In the genomic region with DNA sequence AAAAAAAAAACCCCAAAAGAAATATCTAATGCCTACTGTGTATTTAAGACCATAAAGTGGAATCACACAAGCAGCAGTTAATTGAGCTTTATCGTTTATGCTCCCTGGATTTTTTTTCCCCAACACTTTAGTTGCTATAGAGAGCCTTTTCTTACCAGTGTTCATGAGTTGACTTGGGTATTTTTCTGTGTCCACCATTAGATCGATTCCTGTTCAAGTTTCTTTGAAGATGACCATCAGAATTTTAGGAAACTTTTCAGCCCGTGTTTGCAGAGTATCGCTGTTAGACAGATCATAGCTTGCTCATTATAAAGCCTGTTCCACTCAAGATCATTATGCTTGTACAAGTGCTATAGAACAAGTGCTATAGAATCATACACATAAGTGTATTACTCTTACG, we compare ENCODE assay signal across 8 cellular contexts. TPM values are rescaled to one million over a fixed set of nuclear protein-coding genes. Genes with fewer than 3 reads are reported as not detected.
DNase-seq lines count a peak whose midpoint lies in the region; ATAC-seq, FAIRE-seq and TF ChIP-seq lines count a peak whose summit lies in the region.

No MANE protein-coding gene starts in this region.

- H2BK5ac ChIP-seq in trophoblast cell (ENCODE audit: low read depth, low read length, poor library complexity), result no peak overlapping the region

- no peak overlapping the region for H2AK5ac ChIP-seq in trophoblast cell (ENCODE audit: low read length)

- H3K4me3 ChIP-seq in DOHH2 (ENCODE audit: low read length), result peak overlapping the region; percentile 89
- peak overlapping the region; percentile 77 for H3K4me3 ChIP-seq in MG63
- peak overlapping the region; percentile 90 for H3K4me3 ChIP-seq in endocrine pancreas (ENCODE audit: control insufficient read depth, insufficient read depth, low read length)
- H3K4me3 ChIP-seq in trophoblast cell (ENCODE audit: low read depth, low read length), result no peak overlapping the region

- DNase-seq in MG63 (no peak), trophoblast cell (no peak), GM19239 (ENCODE audit: insufficient read length, low spot score) (no peak), NCI-H1436 treated with DMSO at 0.1 percent for 48 hours (lab: John Stamatoyannopoulos, UW) (no peak), NCI-H2171 (lab: John Stamatoyannopoulos, UW) (no peak)

- H3K79me1 ChIP-seq in trophoblast cell (ENCODE audit: low read length), result peaks cover 9% of the 10 kb centered on the region

- H4K8ac ChIP-seq in trophoblast cell (ENCODE audit: low read depth, low read length), result no peak overlapping the region

- H3K4me1 ChIP-seq in DOHH2 (ENCODE audit: control insufficient read depth, low read length), result peaks cover 48% of the 10 kb centered on the region
- peaks cover 8% of the 10 kb centered on the region for H3K4me1 ChIP-seq in endocrine pancreas (ENCODE audit: control insufficient read depth, insufficient read depth, low read length)
- no peaks in the 10 kb centered on the region for H3K4me1 ChIP-seq in trophoblast cell (ENCODE audit: control insufficient read depth in 1 of 2, insufficient read depth in 2 of 2, low read length in 2 of 2)

- no peak overlapping the region for H2AFZ ChIP-seq in trophoblast cell (ENCODE audit: insufficient read depth, low read length, poor library complexity)

- H3K14ac ChIP-seq in trophoblast cell (ENCODE audit: low read length), result no peak overlapping the region

- ATAC-seq in GM19035 (IDR thresholded peaks at IDR 0.05; ENCODE audit: unreplicated experiment), result no peak

- H3K9ac ChIP-seq in endocrine pancreas (ENCODE audit: control insufficient read depth, insufficient read depth, low read length) (no peak overlapping the region), trophoblast cell (ENCODE audit: low read length) (no peak overlapping the region)

- H4K91ac ChIP-seq in trophoblast cell (ENCODE audit: low read depth, low read length), result no peak overlapping the region

- no peak overlapping the region for H3K18ac ChIP-seq in trophoblast cell (ENCODE audit: low read length)

- no peak overlapping the region for H2BK12ac ChIP-seq in trophoblast cell (ENCODE audit: low read length)

- no peaks in the 10 kb centered on the region for H3K9me2 ChIP-seq in DOHH2 (replicated peaks; ENCODE audit: control insufficient read depth, low read length)

- H4K20me1 ChIP-seq in DOHH2 (ENCODE audit: control insufficient read depth, insufficient read depth, low read depth, low read length), result no peaks in the 10 kb centered on the region

- peaks cover 58% of the 10 kb centered on the region for H3K36me3 ChIP-seq in DOHH2 (ENCODE audit: control insufficient read depth, low read length)
- peaks cover 48% of the 10 kb centered on the region for H3K36me3 ChIP-seq in MG63
- no peaks in the 10 kb centered on the region for H3K36me3 ChIP-seq in endocrine pancreas (ENCODE audit: control insufficient read depth, insufficient read depth, low read length)
- H3K36me3 ChIP-seq in trophoblast cell (ENCODE audit: control insufficient read depth in 1 of 2, insufficient read depth in 2 of 2, low read length in 2 of 2), result no peaks in the 10 kb centered on the region

- H3K9me3 ChIP-seq in DOHH2 (ENCODE audit: control insufficient read depth, insufficient read depth, low read length), result peaks cover 3% of the 10 kb centered on the region
- H3K9me3 ChIP-seq in MG63, result peaks cover 13% of the 10 kb centered on the region
- H3K9me3 ChIP-seq in endocrine pancreas (ENCODE audit: control insufficient read depth, low read length), result no peaks in the 10 kb centered on the region
- H3K9me3 ChIP-seq in trophoblast cell (ENCODE audit: insufficient read depth, low read depth, low read length), result no peaks in the 10 kb centered on the region

- H3K27ac ChIP-seq in DOHH2 (ENCODE audit: low read depth, low read length), result peak overlapping the region; percentile 91
- H3K27ac ChIP-seq in trophoblast cell (ENCODE audit: low read depth, low read length), result no peak overlapping the region

- no CpG with 5 or more reads among the region's 5 CpGs for WGBS in trophoblast cell (ENCODE audit: extremely low coverage, insufficient coverage, insufficient read length)

- FAIRE-seq in GM19239 (lab: Jason Lieb, UNC), result no peak

- H4K12ac ChIP-seq in trophoblast cell (ENCODE audit: low read depth, low read length), result no peak overlapping the region

- H3K4me2 ChIP-seq in DOHH2 (ENCODE audit: low read length), result peak overlapping the region; percentile 86
- peak overlapping the region; percentile 67 for H3K4me2 ChIP-seq in trophoblast cell (ENCODE audit: low read length)

- H3F3A ChIP-seq in DOHH2 (ENCODE audit: control insufficient read depth, insufficient read depth), result peaks cover 9% of the 10 kb centered on the region; the same call in 1 of the 2 replicates

- H3K79me2 ChIP-seq in DOHH2 (ENCODE audit: control insufficient read depth, low read length), result peaks cover 67% of the 10 kb centered on the region
- peaks cover 7% of the 10 kb centered on the region for H3K79me2 ChIP-seq in trophoblast cell (ENCODE audit: control insufficient read depth, insufficient read depth, low read length, poor library complexity)

- no peak overlapping the region for H3K23ac ChIP-seq in trophoblast cell (ENCODE audit: low read length)

- H3K27me3 ChIP-seq in DOHH2 (ENCODE audit: control insufficient read depth, low read length) (no peaks in the 10 kb centered on the region), MG63 (no peaks in the 10 kb centered on the region), endocrine pancreas (ENCODE audit: control insufficient read depth, insufficient read depth, low read length) (no peaks in the 10 kb centered on the region), trophoblast cell (ENCODE audit: insufficient read depth, low read length) (no peaks in the 10 kb centered on the region)

- TF ChIP-seq CTCF in DOHH2 (IDR thresholded peaks at IDR 0.05; ENCODE audit: low read depth, low read length, poor library complexity, severe bottlenecking), result no peak

- H2BK120ac ChIP-seq in trophoblast cell (ENCODE audit: insufficient read depth, low read length, poor library complexity), result no peak overlapping the region

- no peak overlapping the region for H3K4ac ChIP-seq in trophoblast cell (ENCODE audit: low read depth, low read length)

RNA-seq across cellular contexts. Expression of gene RALGPS2, which starts 1.5 kb away (rescaled TPM):
- 63.0 and 119 TPM in 2 replicates for total RNA-seq in MG63 (2014; rRNA removed; shearing (Covaris generic); ENCODE audit: low replicate concordance)
- 12.0 and 13.5 TPM in 2 replicates for polyA plus RNA-seq in trophoblast cell (2013)
